22 cellular contexts compared by ENCODE assay signal in the genomic region with DNA sequence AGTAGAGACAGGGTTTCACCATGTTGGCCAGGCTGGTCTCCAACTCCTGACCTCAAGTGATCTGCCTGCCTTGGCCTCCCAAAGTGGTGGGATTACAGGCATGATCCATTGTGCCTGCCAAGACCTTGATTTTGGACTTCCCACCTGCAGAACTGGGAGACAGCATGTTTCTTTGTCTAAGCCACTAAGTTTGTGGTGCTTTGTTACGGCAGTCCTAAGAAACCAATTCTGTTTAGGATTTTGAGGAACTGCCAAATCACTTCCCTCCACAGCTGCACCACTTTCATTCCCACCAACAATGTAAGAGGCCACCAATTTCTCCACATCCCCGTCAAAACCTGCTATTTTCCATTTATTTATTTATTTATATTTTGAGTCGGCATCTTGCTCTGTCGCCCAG. TPM values are rescaled to one million over a fixed set of nuclear protein-coding genes. Genes with fewer than 3 reads are reported as not detected.
A peak's percentile ranks its signal among the peaks of the same experiment; 100 is the strongest.
DNase-seq lines count a peak whose midpoint lies in the region; ATAC-seq and TF ChIP-seq lines count a peak whose summit lies in the region.
"Had no signal": no experiment of that assay in that cellular context is flagged by ENCODE, and none has a peak within 500 bp of the region (broad histone marks: within the 10 kb centered on the region; RNA-seq: fewer than 3 reads in every experiment).

No MANE protein-coding gene starts in this region.

- H3K27me3 ChIP-seq in colonic mucosa: no peaks in the 10 kb centered on the region

- H3K9ac ChIP-seq in colonic mucosa (ENCODE audit: low read depth in 2 of 2, low read length in 2 of 2): no peak overlapping the region

- H3K27me3 Mint-ChIP-seq in Calu3 (ENCODE audit: unreplicated experiment) (no peaks in the 10 kb centered on the region), nephron progenitor cell (ENCODE audit: low read depth, poor library complexity) (peaks cover 5% of the 10 kb centered on the region)

- TF ChIP-seq CTCF in Calu3 (IDR thresholded peaks at IDR 0.05; ENCODE audit: unreplicated experiment) (no peak), nephron progenitor cell (IDR thresholded peaks at IDR 0.05) (no peak), colonic mucosa (IDR thresholded peaks at IDR 0.05) (no peak)

- H3K4me1 Mint-ChIP-seq in Calu3 (ENCODE audit: low read depth, unreplicated experiment) (peaks cover 17% of the 10 kb centered on the region), nephron progenitor cell (peaks cover 64% of the 10 kb centered on the region)

- H3K36me3 Mint-ChIP-seq in Calu3 (ENCODE audit: insufficient read depth, unreplicated experiment) (peaks cover 30% of the 10 kb centered on the region), nephron progenitor cell (ENCODE audit: low read depth) (no peaks in the 10 kb centered on the region)
- H3K36me3 Mint-ChIP-seq: CD8-positive, alpha-beta memory T cell had no signal

- H3K9me3 ChIP-seq in colonic mucosa: no peaks in the 10 kb centered on the region
- H3K9me3 ChIP-seq: neutrophil had no signal

- H3K9me3 Mint-ChIP-seq in Calu3 (ENCODE audit: low read depth, unreplicated experiment) (no peaks in the 10 kb centered on the region), nephron progenitor cell (no peaks in the 10 kb centered on the region)
- H3K9me3 Mint-ChIP-seq: activated naive CD4-positive, alpha-beta T cell treated with anti-CD3 and anti-CD28 coated beads, Interleukin-2, amount 50 U/mL, for 72 hours; CD8-positive, alpha-beta memory T cell had no signal

- H3K27ac ChIP-seq in colonic mucosa: no peak overlapping the region
- H3K27ac ChIP-seq: neutrophil had no signal

- BruUV-seq in Calu3 (replicated peaks; lab: Mats Ljungman, UMichigan): no TSS peak

- H3K4me1 ChIP-seq in colonic mucosa: no peaks in the 10 kb centered on the region

- peak overlapping the region; percentile 74 for H3K4me3 Mint-ChIP-seq in Calu3 (ENCODE audit: low read depth, unreplicated experiment)
- H3K4me3 Mint-ChIP-seq in nephron progenitor cell: no peak overlapping the region

- CTCF ChIA-PET in Calu3 (lab: Charles Lee): no interaction called here

- intact Hi-C loops in Calu3 (cut with micrococcal nuclease; ENCODE audit: unreplicated experiment) (loop anchor here (5.0 kb wide), 1 partner anchor 41 kb away; no protein-coding TSS in a partner anchor), colonic mucosa (cut with DNase I) (no loop called here)

- DNase-seq in Calu3 (no peak), MV-4-11 (lab: John Stamatoyannopoulos, UW) (peak; percentile 31), dermis blood vessel endothelial cell (peak; percentile 54), nephron progenitor cell (no peak), colonic mucosa (no peak), midbrain (lab: John Stamatoyannopoulos, UW) (no peak)
- DNase-seq: activated CD4-positive, alpha-beta T cell treated with anti-CD3 and anti-CD28 coated beads for 1 hour; activated CD8-positive, alpha-beta memory T cell treated with anti-CD3 and anti-CD28 coated beads for 24 hours; CD8-positive, alpha-beta memory T cell; DND-41; left colon; NCI-H1436 treated with DMSO at 0.1 percent for 48 hours; NCI-H748 treated with DMSO at 0.1 percent for 48 hours; stimulated activated CD4-positive, alpha-beta T cell treated with anti-CD3 and anti-CD28 coated beads, Interleukin-15, amount 100 ng/mL, for 24 hours; T1000 had no signal

- H3K36me3 ChIP-seq in colonic mucosa: no peaks in the 10 kb centered on the region
- H3K36me3 ChIP-seq: neutrophil had no signal

- ATAC-seq in GM21367 (IDR thresholded peaks at IDR 0.05; ENCODE audit: unreplicated experiment): no peak
- no peak for ATAC-seq in HG03342 (IDR thresholded peaks at IDR 0.05; ENCODE audit: unreplicated experiment)
- ATAC-seq: activated naive CD4-positive, alpha-beta T cell treated with anti-CD3 and anti-CD28 coated beads, Interleukin-2, amount 50 U/mL, for 72 hours; left colon had no signal

- H3K27ac Mint-ChIP-seq in Calu3 (ENCODE audit: unreplicated experiment) (no peak overlapping the region), nephron progenitor cell (peak overlapping the region; percentile 59)

- no peak overlapping the region for H3K4me3 ChIP-seq in colonic mucosa

RNA-seq across cellular contexts. Expression of gene CHAF1B, which starts 46.1 kb away (rescaled TPM):
- total RNA-seq in Calu3 (2022): 13.2 and 16.0 TPM in 2 replicates
- 2.2 and 5.8 TPM in 2 replicates for total RNA-seq in dermis blood vessel endothelial cell
- total RNA-seq in colonic mucosa: 10 to 100 TPM in 1 of 2 donors, 1 to 10 TPM in 1; 2.5 to 12.0 TPM

RNA-seq across cellular contexts. Expression of gene CLDN14, which starts 48.7 kb away (rescaled TPM):
- total RNA-seq in Calu3 (2022): not detected in 2 replicates
- 0.09 and 0.34 TPM in 2 replicates for total RNA-seq in dermis blood vessel endothelial cell
- under 1 TPM in 1 of 2 donors, not detected in 1; 0.17 TPM for total RNA-seq in colonic mucosa
- total RNA-seq: activated naive CD4-positive, alpha-beta T cell treated with anti-CD3 and anti-CD28 coated beads, Interleukin-2, amount 50 U/mL, for 72 hours; CD8-positive, alpha-beta memory T cell; H1; mononuclear cell; OCI-LY7 had no signal

Comparison
In these comparisons a context has a peak if more than half of its experiments do, and no peak if none do; other contexts are left out.
1. DNase-seq: peak in MV-4-11 (single experiment) and dermis blood vessel endothelial cell (single experiment); none in Calu3 (single experiment), nephron progenitor cell (single experiment), colonic mucosa (single experiment) and midbrain (single experiment).